8 cellular contexts compared by ENCODE assay signal in genomic region chr12:121795029-121795977, GRCh38. TPM values are rescaled to one million over a fixed set of nuclear protein-coding genes. Genes with fewer than 3 reads are reported as not detected.
DNase-seq lines count a peak whose midpoint lies in the region; ATAC-seq lines count a peak whose summit lies in the region.

No MANE protein-coding gene starts in this region.

- DNase-seq in COLO668 (lab: John Stamatoyannopoulos, UW; ENCODE audit: unreplicated experiment) = peak; percentile 87
- peak; percentile 67 for DNase-seq in HCEC 1CT
- peak; percentile 75 for DNase-seq in NCI-H748 (lab: John Stamatoyannopoulos, UW; ENCODE audit: unreplicated experiment)
- DNase-seq in activated CD8-positive, alpha-beta memory T cell treated with anti-CD3 and anti-CD28 coated beads for 4 hours (ENCODE audit: low read depth in 2 of 2) = peak; percentile 68 to 75
- DNase-seq in effector memory CD8-positive, alpha-beta T cell = peak; percentile 78 to 85 (median 79)
- DNase-seq in mesenchymal stem cell = peak; percentile 87
- DNase-seq in stimulated activated CD8-positive, alpha-beta memory T cell treated with anti-CD3 and anti-CD28 coated beads, Interleukin-15, amount 100 ng/mL, for 1 hour (ENCODE audit: low read depth) = peak; percentile 81

- no peak overlapping the region for H2AFZ ChIP-seq in mesenchymal stem cell (ENCODE audit: low read depth, low read length)

- peak overlapping the region; percentile 99 for H3K9ac ChIP-seq in mesenchymal stem cell (ENCODE audit: low read length)

- no peak overlapping the region for H2BK120ac ChIP-seq in mesenchymal stem cell (ENCODE audit: low read depth, low read length)

- H3K36me3 ChIP-seq in mesenchymal stem cell (ENCODE audit: control insufficient read depth in 1 of 2, insufficient read depth in 2 of 2, low read depth in 1 of 2, low read length in 2 of 2) = peaks cover 17 to 41% of the 10 kb centered on the region in 2 experiments

- H3K4me1 ChIP-seq in mesenchymal stem cell (ENCODE audit: control insufficient read depth, insufficient read depth, low read depth, low read length) = peaks cover 72% of the 10 kb centered on the region

- no peaks in the 10 kb centered on the region for H3K27me3 Mint-ChIP-seq in effector memory CD8-positive, alpha-beta T cell

- H2BK15ac ChIP-seq in mesenchymal stem cell (ENCODE audit: low read depth, poor library complexity, severe bottlenecking) = no peak overlapping the region

- no peak overlapping the region for H3K4ac ChIP-seq in mesenchymal stem cell (ENCODE audit: low read depth in 1 of 2, low read length in 2 of 2)

- peak overlapping the region; percentile 15 for H4K8ac ChIP-seq in mesenchymal stem cell (ENCODE audit: low read length)

- H3K27me3 ChIP-seq in mesenchymal stem cell (ENCODE audit: control insufficient read depth in 1 of 2, insufficient read depth in 1 of 2, low read length in 2 of 2) = no peaks in the 10 kb centered on the region

- H4K91ac ChIP-seq in mesenchymal stem cell (ENCODE audit: low read length) = peak overlapping the region; percentile 23

- H3K4me3 ChIP-seq in mesenchymal stem cell (ENCODE audit: insufficient read depth in 1 of 2, low read depth in 1 of 2, low read length in 2 of 2) = peak overlapping the region in 1 of 2 experiments; percentile 78

- ATAC-seq in effector memory CD8-positive, alpha-beta T cell (replicated peaks) = peak; percentile 14
- ATAC-seq in GM18873 (IDR thresholded peaks at IDR 0.05; ENCODE audit: low FRiP score, unreplicated experiment) = no peak

- peak overlapping the region in 1 of 2 experiments; percentile 27 for H2BK12ac ChIP-seq in mesenchymal stem cell (ENCODE audit: low read length in 2 of 2)

- peak overlapping the region; percentile 33 for H2AK5ac ChIP-seq in mesenchymal stem cell (ENCODE audit: low read length, severe bottlenecking)

- 50% methylated on average over 14 of the region's 15 CpGs for WGBS in mesenchymal stem cell

- no peak overlapping the region for H3K14ac ChIP-seq in mesenchymal stem cell (ENCODE audit: low read length in 2 of 2)

- H3K9me3 Mint-ChIP-seq in effector memory CD8-positive, alpha-beta T cell = no peaks in the 10 kb centered on the region

- H3K36me3 Mint-ChIP-seq in effector memory CD8-positive, alpha-beta T cell (ENCODE audit: insufficient read depth) = peaks cover 76% of the 10 kb centered on the region

- no peak overlapping the region for H3K18ac ChIP-seq in mesenchymal stem cell (ENCODE audit: low read depth in 1 of 2, low read length in 2 of 2)

- peaks cover 54 to 57% of the 10 kb centered on the region in 2 donors for H3K4me1 Mint-ChIP-seq in effector memory CD8-positive, alpha-beta T cell (ENCODE audit: low read depth in 2 of 2)

- H3K4me3 Mint-ChIP-seq in effector memory CD8-positive, alpha-beta T cell = peak overlapping the region; percentile 86 to 90

- peaks cover 20% of the 10 kb centered on the region for H3K79me1 ChIP-seq in mesenchymal stem cell (replicated peaks; ENCODE audit: low read length, poor library complexity, severe bottlenecking)

- H3K4me2 ChIP-seq in mesenchymal stem cell (ENCODE audit: low read length, poor library complexity, severe bottlenecking) = no peak overlapping the region

- H3K27ac Mint-ChIP-seq in effector memory CD8-positive, alpha-beta T cell = peak overlapping the region; percentile 87 to 98

- H3K23ac ChIP-seq in mesenchymal stem cell (ENCODE audit: low read length in 2 of 2) = no peak overlapping the region

- H2BK5ac ChIP-seq in mesenchymal stem cell (ENCODE audit: low read depth, low read length, poor library complexity, severe bottlenecking) = no peak overlapping the region

- no peaks in the 10 kb centered on the region for H3K9me3 ChIP-seq in mesenchymal stem cell (ENCODE audit: control insufficient read depth, low read length)

- peak overlapping the region; percentile 69 for H3K27ac ChIP-seq in mesenchymal stem cell (ENCODE audit: low read length, poor library complexity, severe bottlenecking)

RNA-seq across cellular contexts. Expression of gene RHOF, which starts 1.8 kb away (rescaled TPM):
- polyA plus RNA-seq in mesenchymal stem cell (2013, experiment 1 of 2) = 15.0 TPM
- polyA plus RNA-seq in mesenchymal stem cell (2013, experiment 2 of 2) = 14.2 TPM

RNA-seq across cellular contexts. Expression of gene SETD1B, which starts 8.5 kb away (rescaled TPM):
- 10.4 TPM for polyA plus RNA-seq in mesenchymal stem cell (2013, experiment 1 of 2)
- 9.3 TPM for polyA plus RNA-seq in mesenchymal stem cell (2013, experiment 2 of 2)
